Comparison of ENCODE assay signal across 9 cellular contexts in the genomic region with DNA sequence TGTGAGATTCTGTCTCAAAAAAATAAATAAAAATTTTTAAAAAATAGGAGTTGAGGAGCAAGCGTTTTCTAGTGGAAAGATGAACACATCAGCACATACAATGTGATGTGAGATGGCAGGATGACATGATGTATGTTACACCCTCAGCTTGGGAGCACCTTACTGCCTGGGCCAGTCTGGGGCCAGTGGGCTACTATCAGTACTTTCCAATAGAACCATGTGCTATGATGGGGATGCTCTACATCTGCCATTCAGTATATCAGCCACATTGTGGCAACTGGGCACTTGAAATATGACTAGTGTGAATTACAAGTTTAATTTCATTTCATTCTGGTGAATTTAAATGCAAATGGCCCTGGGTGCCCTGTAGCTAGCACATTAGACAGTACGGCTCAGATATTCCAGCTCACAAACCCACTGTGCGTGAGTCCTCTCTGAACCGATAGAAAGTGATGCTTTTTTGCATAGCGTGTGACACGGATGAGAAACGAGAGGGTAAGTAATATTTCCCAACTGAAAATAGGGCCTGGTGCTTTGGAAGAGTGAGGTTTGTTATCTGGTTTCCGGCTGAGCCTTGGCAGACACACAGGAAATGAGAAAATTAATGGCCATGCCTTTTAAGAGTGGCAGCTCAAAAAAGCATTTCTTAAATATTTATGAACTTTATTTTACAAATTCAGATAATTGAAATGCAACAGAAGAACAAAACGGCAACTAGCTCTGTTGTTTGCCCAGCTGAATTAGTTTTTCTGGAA.
DNase-seq lines count a peak whose midpoint lies in the region; ATAC-seq, FAIRE-seq and TF ChIP-seq lines count a peak whose summit lies in the region.
"Had no signal": no experiment of that assay in that cellular context is flagged by ENCODE, and none has a peak within 500 bp of the region (broad histone marks: within the 10 kb centered on the region; RNA-seq: fewer than 3 reads in every experiment).

No MANE protein-coding gene starts in this region.

- H3K36me3 Mint-ChIP-seq in T-helper 17 cell (ENCODE audit: low read depth): peaks cover 2% of the 10 kb centered on the region

- H3K9me2 ChIP-seq in hepatocyte (replicated peaks; ENCODE audit: insufficient read depth): no peaks in the 10 kb centered on the region

- no peaks in the 10 kb centered on the region for H3K79me2 ChIP-seq in hepatocyte

- H3K27me3 ChIP-seq in hepatocyte (no peaks in the 10 kb centered on the region), small intestine (ENCODE audit: control insufficient read depth in 2 of 2, insufficient read depth in 2 of 2, low read length in 2 of 2) (no peaks in the 10 kb centered on the region)
- H3K27me3 ChIP-seq: suprapubic skin had no signal

- no peak overlapping the region for H2AFZ ChIP-seq in hepatocyte

- peak overlapping the region; percentile 50 for H3K4me3 Mint-ChIP-seq in T-helper 17 cell

- peak overlapping the region; percentile 59 for H3K27ac Mint-ChIP-seq in T-helper 17 cell

- peaks cover 8% of the 10 kb centered on the region for H3K4me1 ChIP-seq in hepatocyte (ENCODE audit: insufficient read depth)
- H3K4me1 ChIP-seq in small intestine (ENCODE audit: control insufficient read depth in 2 of 2, insufficient read depth in 1 of 2, low read depth in 1 of 2, low read length in 1 of 2): peaks cover 4 to 9% of the 10 kb centered on the region in 2 donors

- FAIRE-seq in small intestine (lab: Jason Lieb, UNC): no peak

- no peak for TF ChIP-seq CTCF in hepatocyte (IDR thresholded peaks at IDR 0.05; ENCODE audit: poor library complexity)

- DNase-seq in activated CD4-positive, CD25-positive, alpha-beta regulatory T cell treated with anti-CD3 and anti-CD28 coated beads, Interleukin-2, amount 50 U/mL, for 72 hours: no peak
- DNase-seq in T-helper 17 cell (no peak), hepatocyte (ENCODE audit: low spot score) (no peak), ecto neural progenitor cell (ENCODE audit: low spot score) (no peak), cortex of kidney (lab: John Stamatoyannopoulos, UW) (no peak), small intestine (no peak)

- H3K4me3 ChIP-seq in hepatocyte (no peak overlapping the region), small intestine (ENCODE audit: low read depth in 1 of 2, low read length in 2 of 2) (no peak overlapping the region)
- H3K4me3 ChIP-seq: suprapubic skin had no signal

- H3K36me3 ChIP-seq in hepatocyte (replicated peaks; ENCODE audit: insufficient read depth, low read depth) (no peaks in the 10 kb centered on the region), small intestine (ENCODE audit: control insufficient read depth in 2 of 2, insufficient read depth in 2 of 2, low read length in 2 of 2) (peaks cover 0 to 2% of the 10 kb centered on the region in 2 donors)

- H3K4me2 ChIP-seq in hepatocyte: no peak overlapping the region

- peak; percentile 73 to 84 for ATAC-seq in activated CD4-positive, CD25-positive, alpha-beta regulatory T cell treated with anti-CD3 and anti-CD28 coated beads, Interleukin-2, amount 50 U/mL, for 24 hours
- peak; percentile 45 for ATAC-seq in HG03097 (IDR thresholded peaks at IDR 0.05; ENCODE audit: low FRiP score, unreplicated experiment)
- peak; percentile 41 for ATAC-seq in T-helper 17 cell

- H3K4me1 Mint-ChIP-seq in T-helper 17 cell: peaks cover 20% of the 10 kb centered on the region

- H3K27ac ChIP-seq in hepatocyte: peak overlapping the region; percentile 6
- peak overlapping the region in 1 of 2 donors; percentile 69 for H3K27ac ChIP-seq in small intestine (ENCODE audit: low read depth in 1 of 2, low read length in 1 of 2)
- H3K27ac ChIP-seq: suprapubic skin had no signal

- WGBS in hepatocyte (ENCODE audit: low lambda C conversion rate, missing lambda C conversion rate): 67% methylated on average over 9 of the region's 9 CpGs
- 28 to 37% (median 32%) methylated on average over 9 of the region's 9 CpGs for WGBS in small intestine, 3 donors

- H3K9me3 ChIP-seq in T-helper 17 cell (ENCODE audit: control insufficient read depth, low read length, poor library complexity, severe bottlenecking) (no peaks in the 10 kb centered on the region), hepatocyte (ENCODE audit: low read depth) (no peaks in the 10 kb centered on the region), small intestine (ENCODE audit: control insufficient read depth, low read depth) (no peaks in the 10 kb centered on the region)
- H3K9me3 ChIP-seq: suprapubic skin had no signal

- no peaks in the 10 kb centered on the region for H3K27me3 Mint-ChIP-seq in T-helper 17 cell

- no peaks in the 10 kb centered on the region for H4K20me1 ChIP-seq in hepatocyte (ENCODE audit: insufficient read depth, poor library complexity, severe bottlenecking)
